23 cellular contexts compared by ENCODE assay signal in the genomic region with DNA sequence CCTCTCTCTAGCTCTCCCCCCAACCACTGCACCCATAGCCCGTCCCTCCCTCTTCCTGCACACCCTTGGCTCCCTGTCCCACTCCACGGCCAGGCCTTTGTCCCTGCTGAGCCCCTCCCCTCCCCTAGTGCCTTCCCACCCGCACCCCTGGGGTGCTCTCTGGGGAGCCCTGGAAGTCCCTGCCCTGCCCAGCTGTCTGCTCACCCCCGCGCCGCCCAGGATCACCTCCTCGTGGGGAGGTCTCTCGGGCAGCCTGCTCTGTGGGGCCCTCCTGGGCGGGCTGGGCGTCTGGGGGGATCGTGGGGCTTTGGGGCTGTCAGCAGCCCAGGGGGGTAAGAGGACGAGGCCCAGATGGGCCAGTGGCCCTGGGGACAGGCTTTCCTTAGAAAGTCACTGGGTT. TPM values are rescaled to one million over a fixed set of nuclear protein-coding genes. Genes with fewer than 3 reads are reported as not detected.
A peak's percentile ranks its signal among the peaks of the same experiment; 100 is the strongest.
DNase-seq lines count a peak whose midpoint lies in the region; ATAC-seq and TF ChIP-seq lines count a peak whose summit lies in the region.
"Had no signal": no experiment of that assay in that cellular context is flagged by ENCODE, and none has a peak within 500 bp of the region (broad histone marks: within the 10 kb centered on the region; RNA-seq: fewer than 3 reads in every experiment).

No MANE protein-coding gene starts in this region.

- H3K27me3 ChIP-seq in WERI-Rb-1 (ENCODE audit: insufficient read depth, low read depth, severe bottlenecking), result no peaks in the 10 kb centered on the region
- peaks cover 0 to 55% (median 2%) of the 10 kb centered on the region in 4 donors for H3K27me3 ChIP-seq in esophagus squamous epithelium
- no peaks in the 10 kb centered on the region for H3K27me3 ChIP-seq in sigmoid colon
- H3K27me3 ChIP-seq in vagina, result no peaks in the 10 kb centered on the region

- TF ChIP-seq POLR2A in esophagus squamous epithelium (IDR thresholded peaks at IDR 0.05), result no peak
- TF ChIP-seq POLR2A in sigmoid colon (IDR thresholded peaks at IDR 0.05), result no peak
- TF ChIP-seq POLR2A in vagina (IDR thresholded peaks at IDR 0.05), result no peak

- no peak for DNase-seq in WERI-Rb-1
- no peak for DNase-seq in esophagus squamous epithelium (lab: John Stamatoyannopoulos, UW)
- no peak for DNase-seq in sigmoid colon
- DNase-seq in vagina (ENCODE audit: extremely low spot score in 2 of 2), result no peak
- DNase-seq in NCI-H345 (lab: John Stamatoyannopoulos, UW), result no peak
- DNase-seq in HFFc6, result no peak
- DNase-seq: ACHN; C1 segment of cervical spinal cord; CD8-positive, alpha-beta T cell; DND-41; Kasumi-1; NCI-H1417; NCI-H1694 treated with DMSO at 0.1 percent for 48 hours; NCI-H2081 treated with DMSO at 0.1 percent for 48 hours; NCI-H2171 treated with DMSO at 0.1 percent for 48 hours; NCI-H446; NCI-H526 treated with DMSO at 0.1 percent for 48 hours; PC-3; RPMI8226; SHP77 had no signal

- no peaks in the 10 kb centered on the region for H3K36me3 Mint-ChIP-seq in HFFc6 (ENCODE audit: low read depth)
- H3K36me3 Mint-ChIP-seq: CD8-positive, alpha-beta T cell had no signal

- no peaks in the 10 kb centered on the region for H3K9me3 Mint-ChIP-seq in HFFc6
- H3K9me3 Mint-ChIP-seq: CD8-positive, alpha-beta T cell had no signal

- 38 to 59% methylated on average over 3 to 7 of the region's 12 CpGs for WGBS in esophagus squamous epithelium, 2 donors
- WGBS in sigmoid colon, 2 donors, result 63 to 68% methylated on average over 12 of the region's 12 CpGs

- TF ChIP-seq CTCF in WERI-Rb-1 (IDR thresholded peaks at IDR 0.05; ENCODE audit: low read depth, low read length), result no peak
- no peak for TF ChIP-seq CTCF in esophagus squamous epithelium (IDR thresholded peaks at IDR 0.05)
- no peak for TF ChIP-seq CTCF in sigmoid colon (IDR thresholded peaks at IDR 0.05)
- no peak for TF ChIP-seq CTCF in vagina (IDR thresholded peaks at IDR 0.05)
- TF ChIP-seq CTCF in HFFc6 (IDR thresholded peaks at IDR 0.05), result no peak

- H3K4me3 ChIP-seq in WERI-Rb-1 (ENCODE audit: low read depth, low read length) (no peak overlapping the region), esophagus squamous epithelium (no peak overlapping the region), sigmoid colon (peak overlapping the region; percentile 29 to 54 (median 45)), vagina (no peak overlapping the region)

- intact Hi-C loops in esophagus squamous epithelium (cut with DNase I), result no loop called here
- intact Hi-C loops in sigmoid colon (cut with DNase I), result loop anchor here (2.0 kb wide), 1 partner anchor 14 kb away; no protein-coding TSS in a partner anchor
- intact Hi-C loops in vagina (cut with DNase I), result no loop called here

- no peaks in the 10 kb centered on the region for H3K9me3 ChIP-seq in WERI-Rb-1 (ENCODE audit: severe bottlenecking)
- no peaks in the 10 kb centered on the region for H3K9me3 ChIP-seq in esophagus squamous epithelium
- H3K9me3 ChIP-seq in sigmoid colon, result no peaks in the 10 kb centered on the region
- H3K9me3 ChIP-seq in vagina, result no peaks in the 10 kb centered on the region

- H3K4me3 Mint-ChIP-seq in HFFc6, result no peak overlapping the region
- H3K4me3 Mint-ChIP-seq: CD8-positive, alpha-beta T cell had no signal

- H3K4me1 Mint-ChIP-seq in HFFc6 (ENCODE audit: low read depth), result no peaks in the 10 kb centered on the region; the same call in 1 of the 2 replicates

- no peak overlapping the region for H3K27ac Mint-ChIP-seq in HFFc6
- H3K27ac Mint-ChIP-seq: CD8-positive, alpha-beta T cell had no signal

- no peak for TF ChIP-seq EP300 in sigmoid colon (IDR thresholded peaks at IDR 0.05)

- peaks cover 9% of the 10 kb centered on the region; the same call in 1 of the 2 replicates for H3K36me3 ChIP-seq in WERI-Rb-1
- no peaks in the 10 kb centered on the region for H3K36me3 ChIP-seq in esophagus squamous epithelium
- no peaks in the 10 kb centered on the region for H3K36me3 ChIP-seq in sigmoid colon
- no peaks in the 10 kb centered on the region for H3K36me3 ChIP-seq in vagina

- H3K4me1 ChIP-seq in esophagus squamous epithelium, result peaks cover 0 to 73% (median 25%) of the 10 kb centered on the region in 3 donors
- peaks cover 0 to 100% (median 98%) of the 10 kb centered on the region in 4 donors for H3K4me1 ChIP-seq in sigmoid colon
- peaks cover 9% of the 10 kb centered on the region for H3K4me1 ChIP-seq in vagina

- ATAC-seq in HG02970 (IDR thresholded peaks at IDR 0.05; ENCODE audit: low FRiP score, unreplicated experiment), result no peak
- ATAC-seq: CD8-positive, alpha-beta T cell; PC-3 had no signal

- H3K27ac ChIP-seq in WERI-Rb-1, result peak overlapping the region; percentile 18
- peak overlapping the region; percentile 23 to 88 (median 80) for H3K27ac ChIP-seq in esophagus squamous epithelium
- H3K27ac ChIP-seq in sigmoid colon, result peak overlapping the region; percentile 88 to 98 (median 96)
- peak overlapping the region; percentile 53 for H3K27ac ChIP-seq in vagina

- peaks cover 10% of the 10 kb centered on the region for H3K27me3 Mint-ChIP-seq in HFFc6 (ENCODE audit: insufficient read depth)

RNA-seq across cellular contexts. Expression of gene CACNA1H, which starts 18.1 kb away (rescaled TPM):
- total RNA-seq in esophagus squamous epithelium (10 to 100 TPM in 1 of 4 donors, 1 to 10 TPM in 3; 1.7 to 14.7 (median 5.6) TPM), sigmoid colon (100 to 1,000 TPM in 2 of 4 donors, 10 to 100 TPM in 2; 37.0 to 181 (median 127) TPM), vagina (10.8 TPM)
- 10 to 100 TPM in 1 of 3 donors, 1 to 10 TPM in 1, under 1 TPM in 1; 0.46 to 10.1 (median 1.8) TPM for polyA plus RNA-seq in sigmoid colon
- total RNA-seq in HFFc6 (2021; fragmentation: NEBNext Ultra II Directional; extraction: Animal tissue kit (Norgen Biotek cat#: 25700)), result under 1 TPM in 2 of 6 experiments, not detected in 4; 0.03 to 0.05 TPM
- total RNA-seq: MCF 10A had no signal

RNA-seq across cellular contexts. Expression of gene TPSG1, which starts 54.1 kb away (rescaled TPM):
- total RNA-seq in esophagus squamous epithelium (under 1 TPM in 1 of 4 donors, not detected in 3; 0.27 TPM), sigmoid colon (1 to 10 TPM in 1 of 4 donors, not detected in 3; 1.4 TPM), vagina (not detected)
- polyA plus RNA-seq in sigmoid colon, result 10 to 100 TPM; 21.5 to 73.9 (median 59.9) TPM
- under 1 TPM in 1 of 6 experiments, not detected in 5; 0.23 TPM for total RNA-seq in HFFc6 (2021; fragmentation: NEBNext Ultra II Directional; extraction: Animal tissue kit (Norgen Biotek cat#: 25700))
- total RNA-seq: CD8-positive, alpha-beta T cell; G401; MCF 10A; PC-3 had no signal

RNA-seq across cellular contexts. Expression of gene TPSB2, which starts 59.0 kb away (rescaled TPM):
- total RNA-seq in esophagus squamous epithelium, result 100 to 1,000 TPM in 1 of 4 donors, 10 to 100 TPM in 2, 1 to 10 TPM in 1; 4.0 to 537 (median 20.2) TPM
- total RNA-seq in sigmoid colon, result 100 to 1,000 TPM in 1 of 4 donors, 10 to 100 TPM in 3; 12.2 to 182 (median 17.6) TPM
- 10 to 100 TPM in 2 of 3 donors, 1 to 10 TPM in 1; 7.9 to 27.6 (median 11.0) TPM for polyA plus RNA-seq in sigmoid colon
- total RNA-seq in vagina, result 59.7 TPM
- not detected for total RNA-seq in HFFc6 (2021; fragmentation: NEBNext Ultra II Directional; extraction: Animal tissue kit (Norgen Biotek cat#: 25700))
- total RNA-seq: CD8-positive, alpha-beta T cell; G401; MCF 10A; PC-3 had no signal

Comparison
In these comparisons a context has a peak if more than half of its experiments do, and no peak if none do; other contexts are left out.
1. H3K27ac ChIP-seq: peak in every context shown above with its lines; median percentile 96 in sigmoid colon; 80 in esophagus squamous epithelium; 53 in vagina; 18 in WERI-Rb-1.
2. H3K4me3 ChIP-seq: peak in sigmoid colon (4 of 4); none in WERI-Rb-1 (single experiment), esophagus squamous epithelium (0 of 4) and vagina (0 of 2).
3. RNA of gene TPSB2, which starts 59.0 kb away (total RNA-seq): 59.7 TPM in vagina (single experiment), 4.0 to 537 TPM in esophagus squamous epithelium and 12.2 to 182 TPM in sigmoid colon; not detected in HFFc6; every median in the first group is over 4 times any median in the second.